In genomic region chr7:41134242-41134872, GRCh38 we compare ENCODE assay signal across 8 cellular contexts.
DNase-seq lines count a peak whose midpoint lies in the region; ATAC-seq and TF ChIP-seq lines count a peak whose summit lies in the region.

No MANE protein-coding gene starts in this region.

- H3K4me1 ChIP-seq in skeletal muscle satellite cell (ENCODE audit: control insufficient read depth, insufficient read depth, low read length) (peaks cover 14% of the 10 kb centered on the region), hepatocyte (ENCODE audit: insufficient read depth) (peaks cover 7% of the 10 kb centered on the region)

- H3K9ac ChIP-seq in skeletal muscle satellite cell (ENCODE audit: low read depth, low read length) = peak overlapping the region; percentile 1

- H3K27ac ChIP-seq in hepatocyte = no peak overlapping the region

- ATAC-seq in GM19035 (IDR thresholded peaks at IDR 0.05; ENCODE audit: unreplicated experiment) (peak; percentile 92), HG02938 (IDR thresholded peaks at IDR 0.05; ENCODE audit: unreplicated experiment) (peak; percentile 91)

- no peaks in the 10 kb centered on the region for H4K20me1 ChIP-seq in hepatocyte (ENCODE audit: insufficient read depth, poor library complexity, severe bottlenecking)

- H3K9me3 ChIP-seq in skeletal muscle satellite cell (replicated peaks; ENCODE audit: low read length) (no peaks in the 10 kb centered on the region), hepatocyte (ENCODE audit: low read depth) (no peaks in the 10 kb centered on the region)

- H3K27me3 ChIP-seq in skeletal muscle satellite cell (ENCODE audit: control insufficient read depth, insufficient read depth, low read length) (no peaks in the 10 kb centered on the region), hepatocyte (no peaks in the 10 kb centered on the region)

- WGBS in hepatocyte (ENCODE audit: low lambda C conversion rate, missing lambda C conversion rate) = 23% methylated on average over 3 of the region's 3 CpGs

- DNase-seq in SK-N-DZ (ENCODE audit: low spot score) (peak; percentile 27), hepatocyte (ENCODE audit: low spot score) (no peak), NCI-H146 (lab: John Stamatoyannopoulos, UW) (no peak), HuH-7.5 (ENCODE audit: low spot score) (no peak)
- no peak for DNase-seq in activated naive CD4-positive, alpha-beta T cell treated with anti-CD3 and anti-CD28 coated beads, Interleukin-2, amount 50 U/mL, for 16 hours

- H3K9me2 ChIP-seq in hepatocyte (replicated peaks; ENCODE audit: insufficient read depth) = no peaks in the 10 kb centered on the region

- no peak overlapping the region for H2AFZ ChIP-seq in hepatocyte

- no peak for TF ChIP-seq CTCF in hepatocyte (IDR thresholded peaks at IDR 0.05; ENCODE audit: poor library complexity)

- H3K4me3 ChIP-seq in skeletal muscle satellite cell (ENCODE audit: low read length) = no peak overlapping the region
- H3K4me3 ChIP-seq in hepatocyte = no peak overlapping the region

- peak overlapping the region; percentile 4 for H3K4me2 ChIP-seq in skeletal muscle satellite cell (ENCODE audit: low read length)
- H3K4me2 ChIP-seq in hepatocyte = no peak overlapping the region

- H3K36me3 ChIP-seq in skeletal muscle satellite cell (ENCODE audit: insufficient read depth, low read length) (no peaks in the 10 kb centered on the region), hepatocyte (replicated peaks; ENCODE audit: insufficient read depth, low read depth) (no peaks in the 10 kb centered on the region)

- no peaks in the 10 kb centered on the region for H3K79me2 ChIP-seq in hepatocyte
